ENCODE assay signal across 25 cellular contexts in the genomic region with DNA sequence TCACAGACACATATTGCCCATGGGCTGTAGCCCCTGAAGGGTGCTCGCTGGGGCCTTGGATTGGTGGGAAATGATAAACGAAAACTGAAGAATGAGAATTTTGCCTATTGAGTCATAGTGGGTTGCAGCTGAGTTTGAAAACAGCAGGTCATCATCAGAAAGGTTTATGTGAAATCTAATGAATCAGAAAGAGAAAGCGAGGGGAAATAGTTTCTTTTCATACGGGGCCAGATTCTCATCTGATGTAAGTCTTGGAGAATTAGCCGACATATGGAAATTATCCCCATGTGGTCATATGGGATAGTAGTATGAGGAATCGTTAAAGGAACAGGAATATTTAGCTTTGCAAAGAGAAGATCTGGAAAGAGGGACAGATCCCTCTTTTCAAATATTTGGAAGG.
DNase-seq lines count a peak whose midpoint lies in the region; ATAC-seq, FAIRE-seq and TF ChIP-seq lines count a peak whose summit lies in the region.
"Had no signal": no experiment of that assay in that cellular context is flagged by ENCODE, and none has a peak within 500 bp of the region (broad histone marks: within the 10 kb centered on the region; RNA-seq: fewer than 3 reads in every experiment).

No MANE protein-coding gene starts in this region.

- in situ Hi-C loops in GM23248 (cut with MboI) (no loop called here), astrocyte of the cerebellum (cut with HindIII; ENCODE audit: low sequenced_read_pairs) (loop anchor here (10.0 to 25.0 kb wide), 2 partner anchors 192 to 271 kb away; no protein-coding TSS in a partner anchor)

- no peak overlapping the region for H3K4me2 ChIP-seq in GM23248 (ENCODE audit: unreplicated experiment)

- TF ChIP-seq CTCF in A673 (conservative IDR thresholded peaks at IDR 0.05; ENCODE audit: low read depth, low read length) (no peak), astrocyte of the cerebellum (IDR thresholded peaks at IDR 0.05; ENCODE audit: low read depth, low read length, missing control alignments) (no peak)

- no peaks in the 10 kb centered on the region for H3F3A ChIP-seq in GM23248 (ENCODE audit: insufficient read depth)

- H3K36me3 ChIP-seq in A673 (ENCODE audit: insufficient read depth, low read length, poor library complexity, severe bottlenecking) (no peaks in the 10 kb centered on the region), GM23248 (ENCODE audit: low read depth) (no peaks in the 10 kb centered on the region)
- H3K36me3 ChIP-seq: ovary, upper lobe of right lung had no signal

- H3K9me2 ChIP-seq in GM23248 (ENCODE audit: insufficient read depth): no peaks in the 10 kb centered on the region

- 40 to 44% methylated on average over 6 of the region's 6 CpGs for WGBS in GM23248 (ENCODE audit: low coverage in 1 of 2, low lambda C conversion rate in 2 of 2, missing lambda C conversion rate in 2 of 2), 2 experiments

- peaks cover 17% of the 10 kb centered on the region for H3K9me3 Mint-ChIP-seq in stimulated activated effector memory CD8-positive, alpha-beta T cell treated with anti-CD3 and anti-CD28 coated beads, Interleukin-12 subunit alpha, Interleukin-12 subunit beta, amount 100 ng/mL, for 72 hours

- no TSS peak for BruUV-seq in A673 (replicated peaks; lab: Mats Ljungman, UMichigan)

- no peak for ATAC-seq in stimulated activated effector memory CD8-positive, alpha-beta T cell treated with anti-CD3 and anti-CD28 coated beads, Interleukin-12 subunit alpha, Interleukin-12 subunit beta, amount 100 ng/mL, for 72 hours
- ATAC-seq: activated T-cell treated with anti-CD3 and anti-CD28 coated beads, Interleukin-2, amount 50 U/mL, for 4 hours; left cardiac atrium; naive thymus-derived CD4-positive, alpha-beta T cell; right cardiac atrium; upper lobe of right lung had no signal

- no peaks in the 10 kb centered on the region for H3K36me3 Mint-ChIP-seq in stimulated activated effector memory CD8-positive, alpha-beta T cell treated with anti-CD3 and anti-CD28 coated beads, Interleukin-12 subunit alpha, Interleukin-12 subunit beta, amount 100 ng/mL, for 72 hours
- H3K36me3 Mint-ChIP-seq: naive thymus-derived CD4-positive, alpha-beta T cell had no signal

- no peak overlapping the region for H3K4me3 Mint-ChIP-seq in stimulated activated effector memory CD8-positive, alpha-beta T cell treated with anti-CD3 and anti-CD28 coated beads, Interleukin-12 subunit alpha, Interleukin-12 subunit beta, amount 100 ng/mL, for 72 hours
- H3K4me3 Mint-ChIP-seq: activated T-cell treated with anti-CD3 and anti-CD28 coated beads, Interleukin-2, amount 50 U/mL, for 4 hours; naive thymus-derived CD4-positive, alpha-beta T cell had no signal

- H3K27me3 ChIP-seq in A673 (replicated peaks; ENCODE audit: insufficient read depth, low read depth, low read length, poor library complexity) (no peaks in the 10 kb centered on the region), GM23248 (replicated peaks; ENCODE audit: insufficient read depth) (0 out of 2 replicates have a peak, but pooled peaks cover 10% of the 10 kb centered on the region)
- H3K27me3 ChIP-seq: ovary, upper lobe of right lung had no signal

- POLR2A ChIA-PET in A673 (lab: Charles Lee; ENCODE audit: low non-redundant PET): no interaction called here

- no peaks in the 10 kb centered on the region for H3K4me1 Mint-ChIP-seq in stimulated activated effector memory CD8-positive, alpha-beta T cell treated with anti-CD3 and anti-CD28 coated beads, Interleukin-12 subunit alpha, Interleukin-12 subunit beta, amount 100 ng/mL, for 72 hours
- H3K4me1 Mint-ChIP-seq: naive thymus-derived CD4-positive, alpha-beta T cell had no signal

- H3K4me3 ChIP-seq in A673 (ENCODE audit: low read depth, low read length, poor library complexity, severe bottlenecking): no peak overlapping the region
- no peak overlapping the region for H3K4me3 ChIP-seq in GM23248
- no peak overlapping the region for H3K4me3 ChIP-seq in astrocyte of the cerebellum (ENCODE audit: low read depth, low read length)
- H3K4me3 ChIP-seq: ovary, upper lobe of right lung had no signal

- H3K27ac Mint-ChIP-seq in stimulated activated effector memory CD8-positive, alpha-beta T cell treated with anti-CD3 and anti-CD28 coated beads, Interleukin-12 subunit alpha, Interleukin-12 subunit beta, amount 100 ng/mL, for 72 hours: no peak overlapping the region
- H3K27ac Mint-ChIP-seq: naive thymus-derived CD4-positive, alpha-beta T cell had no signal

- CTCF ChIA-PET in A673 (lab: Charles Lee): no interaction called here

- no peak for FAIRE-seq in GM19239 (lab: Jason Lieb, UNC)

- no peak overlapping the region for H3K27ac ChIP-seq in A673 (ENCODE audit: low read depth, low read length, poor library complexity, severe bottlenecking)
- H3K27ac ChIP-seq in GM23248: no peak overlapping the region
- H3K27ac ChIP-seq: ovary, upper lobe of right lung had no signal

- H2AFZ ChIP-seq in GM23248: no peak overlapping the region

- no peaks in the 10 kb centered on the region for H4K20me1 ChIP-seq in GM23248 (ENCODE audit: insufficient read depth)

- intact Hi-C loops in A673 (cut with micrococcal nuclease; ENCODE audit: unreplicated experiment): no loop called here

- no peaks in the 10 kb centered on the region for H3K9me3 ChIP-seq in A673 (ENCODE audit: low read depth, low read length, poor library complexity, severe bottlenecking)
- no peaks in the 10 kb centered on the region for H3K9me3 ChIP-seq in GM23248 (ENCODE audit: low read depth)
- H3K9me3 ChIP-seq: ovary, upper lobe of right lung had no signal

- no peak overlapping the region for H3K9ac ChIP-seq in GM23248

- peak; percentile 62 for DNase-seq in A673 (ENCODE audit: low spot score)
- DNase-seq in GM23248: peak; percentile 5
- DNase-seq in astrocyte of the cerebellum (ENCODE audit: low read depth): peak; percentile 86
- DNase-seq in fibroblast of the conjunctiva (ENCODE audit: low read depth): peak; percentile 38
- no peak for DNase-seq in mucosa of gallbladder (ENCODE audit: low spot score)
- no peak for DNase-seq in stimulated activated effector memory CD8-positive, alpha-beta T cell treated with anti-CD3 and anti-CD28 coated beads, Interleukin-12 subunit alpha, Interleukin-12 subunit beta, amount 100 ng/mL, for 72 hours (ENCODE audit: low spot score in 2 of 2)
- DNase-seq in NCI-H226: no peak
- DNase-seq in GM19239 (ENCODE audit: insufficient read length, low spot score): no peak
- DNase-seq: 8988T; activated CD4-positive, CD25-positive, alpha-beta regulatory T cell treated with anti-CD3 and anti-CD28 coated beads, Interleukin-2, amount 50 U/mL, for 72 hours; activated naive CD4-positive, alpha-beta T cell treated with Interleukin-2 at 50 U/mL for 16 hours; activated T-cell treated with anti-CD3 and anti-CD28 coated beads, Interleukin-2, amount 50 U/mL, for 4 hours; C1 segment of cervical spinal cord; Calu3; effector CD4-positive, alpha-beta T cell; KG1; left cardiac atrium; mesendoderm; MV-4-11; naive thymus-derived CD4-positive, alpha-beta T cell; NCI-H82; ovary; right cardiac atrium; Right ventricle myocardium superior; upper lobe of right lung had no signal

- peaks cover 15% of the 10 kb centered on the region for H3K4me1 ChIP-seq in A673 (ENCODE audit: insufficient read depth, low read length, poor library complexity, severe bottlenecking)
- no peaks in the 10 kb centered on the region for H3K4me1 ChIP-seq in GM23248 (ENCODE audit: insufficient read depth)
- H3K4me1 ChIP-seq: upper lobe of right lung had no signal

- no peaks in the 10 kb centered on the region for H3K79me2 ChIP-seq in GM23248 (ENCODE audit: insufficient read depth)

Comparison
In these comparisons a context has a peak if more than half of its experiments do, and no peak if none do; other contexts are left out.
1. DNase-seq: peak in A673 (single experiment), GM23248 (single experiment), astrocyte of the cerebellum (single experiment) and fibroblast of the conjunctiva (single experiment); none in mucosa of gallbladder (single experiment), stimulated activated effector memory CD8-positive, alpha-beta T cell treated with anti-CD3 and anti-CD28 coated beads, Interleukin-12 subunit alpha, Interleukin-12 subunit beta, amount 100 ng/mL, for 72 hours (0 of 2), NCI-H226 (single experiment) and GM19239 (single experiment).